In the genomic region with DNA sequence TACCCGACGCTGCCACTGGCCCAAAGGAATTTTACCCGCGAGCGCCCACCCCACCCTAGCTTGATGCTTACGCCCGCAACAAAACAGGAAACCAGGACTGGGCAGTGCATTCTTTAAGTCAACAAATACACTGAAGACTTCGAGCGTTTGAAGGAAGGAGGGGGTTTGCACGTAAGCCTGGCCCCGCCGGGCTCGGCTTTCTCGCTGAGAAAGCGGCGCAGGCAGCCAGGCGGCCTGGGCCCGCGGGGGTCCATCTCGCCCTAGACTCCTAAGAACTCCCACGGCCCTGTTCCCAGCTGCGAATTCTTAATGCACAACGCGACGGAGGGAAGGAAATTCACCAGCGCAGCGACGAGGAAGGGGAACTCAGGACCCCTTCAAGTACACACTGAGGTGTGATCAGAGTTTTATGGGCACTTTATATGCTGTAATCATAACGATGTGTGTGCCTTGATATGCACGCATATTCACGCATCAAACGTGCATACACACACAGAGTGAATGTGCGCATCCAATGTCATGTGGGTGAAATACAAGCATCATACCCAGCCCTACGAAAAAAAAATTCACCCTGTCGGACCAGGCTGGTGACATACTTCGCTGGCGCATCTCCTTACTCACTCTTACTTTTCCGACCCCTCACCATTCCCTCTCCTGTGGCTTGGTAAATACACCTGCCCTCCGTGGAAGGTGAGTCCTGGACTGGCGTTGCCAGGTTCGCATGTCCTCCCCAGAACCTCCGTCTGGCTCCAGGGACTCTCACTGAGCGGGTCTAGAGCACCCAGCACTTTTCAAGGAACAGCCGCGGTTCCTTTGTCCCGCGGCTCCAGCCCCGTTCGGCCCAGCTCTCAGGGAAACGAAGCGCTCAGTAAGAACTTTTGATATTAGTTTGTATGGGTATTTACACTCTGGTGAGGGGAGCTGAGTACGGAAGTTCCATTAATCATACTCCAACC, we compare ENCODE assay signal across 14 cellular contexts. TPM values are rescaled to one million over a fixed set of nuclear protein-coding genes. Genes with fewer than 3 reads are reported as not detected.
A peak's percentile ranks its signal among the peaks of the same experiment; 100 is the strongest.
DNase-seq lines count a peak whose midpoint lies in the region; ATAC-seq and TF ChIP-seq lines count a peak whose summit lies in the region.
"Had no signal": no experiment of that assay in that cellular context is flagged by ENCODE, and none has a peak within 500 bp of the region (broad histone marks: within the 10 kb centered on the region; RNA-seq: fewer than 3 reads in every experiment).

No MANE protein-coding gene starts in this region.

- TF ChIP-seq RAD21 in SK-N-SH (IDR thresholded peaks at IDR 0.05; ENCODE audit: low read length): no peak

- H3K9me3 Mint-ChIP-seq in progenitor cell of endocrine pancreas (ENCODE audit: low read depth): no peaks in the 10 kb centered on the region

- CTCF ChIA-PET in SK-N-SH (lab: Yijun Ruan, JAX): interaction anchor here (1.1 to 7.9 kb wide), 8 partner anchors 10 to 891 kb away, joined by 3 to 81 read pairs (median 12); no protein-coding TSS in a partner anchor
- CTCF ChIA-PET in PC-3 (lab: Charles Lee): interaction anchor here (0.6 to 1.1 kb wide), 3 partner anchors 9 to 454 kb away, joined by 3 read pairs; no protein-coding TSS in a partner anchor

- ATAC-seq in SK-N-SH treated with all-trans-retinoic acid at 6 μM for 48 hours (no peak), PC-3 (peak; percentile 8), left colon (peak; percentile 18), HG03108 (IDR thresholded peaks at IDR 0.05; ENCODE audit: unreplicated experiment) (no peak)
- ATAC-seq: A549, Panc1 had no signal

- H3K4me3 ChIP-seq in SK-N-SH (ENCODE audit: low read depth in 2 of 2, low read length in 1 of 2): no peak overlapping the region
- peak overlapping the region; percentile 75 for H3K4me3 ChIP-seq in PC-3 (ENCODE audit: low read length)
- peak overlapping the region; percentile 22 for H3K4me3 ChIP-seq in skeletal muscle cell (ENCODE audit: low read depth, low read length)
- H3K4me3 ChIP-seq: A549 had no signal

- H3K9me3 ChIP-seq in SK-N-SH: no peaks in the 10 kb centered on the region
- H3K9me3 ChIP-seq in PC-3 (ENCODE audit: low read length): no peaks in the 10 kb centered on the region
- H3K9me3 ChIP-seq: A549 had no signal

- POLR2A ChIA-PET in SK-N-SH (lab: Yijun Ruan, JAX) (no interaction called here), PC-3 (lab: Charles Lee; ENCODE audit: unreplicated experiment) (interaction anchor here (0.7 to 0.9 kb wide), 4 partner anchors 20 to 342 kb away, joined by 3 to 7 read pairs (median 4); a partner anchor contains a TSS)

- H4K20me1 ChIP-seq in SK-N-SH (ENCODE audit: insufficient read depth) (peaks cover 6% of the 10 kb centered on the region; the same call in 1 of the 2 replicates), PC-3 (ENCODE audit: low read length) (no peaks in the 10 kb centered on the region)

- H3K4me2 ChIP-seq in SK-N-SH: peak overlapping the region; percentile 38; the same call in 1 of the 2 replicates
- H3K4me2 ChIP-seq in PC-3 (ENCODE audit: low read length): peak overlapping the region; percentile 94
- H3K4me2 ChIP-seq: A549 had no signal

- H3K27me3 ChIP-seq in SK-N-SH (ENCODE audit: insufficient read depth) (peaks cover 97% of the 10 kb centered on the region), PC-3 (ENCODE audit: low read length) (no peaks in the 10 kb centered on the region)

- H3K9me2 ChIP-seq in SK-N-SH: no peaks in the 10 kb centered on the region
- H3K9me2 ChIP-seq in PC-3 (replicated peaks; ENCODE audit: low read length): no peaks in the 10 kb centered on the region

- peaks cover 0 to 9% of the 10 kb centered on the region in 2 experiments; a peak in 1 of 4 replicates for H3K4me1 ChIP-seq in SK-N-SH (ENCODE audit: control insufficient read depth in 1 of 2, insufficient read depth in 2 of 2, low read depth in 1 of 2, low read length in 1 of 2)
- H3K4me1 ChIP-seq in PC-3 (ENCODE audit: insufficient read depth, low read length): peaks cover 52% of the 10 kb centered on the region

- peaks cover 100% of the 10 kb centered on the region for H3K27me3 Mint-ChIP-seq in progenitor cell of endocrine pancreas

- H3K4me1 Mint-ChIP-seq in progenitor cell of endocrine pancreas (ENCODE audit: low read depth): peaks cover 6% of the 10 kb centered on the region

- no peak overlapping the region for H3K9ac ChIP-seq in SK-N-SH
- H3K9ac ChIP-seq in PC-3 (ENCODE audit: low read length): peak overlapping the region; percentile 91

- H3K79me2 ChIP-seq in SK-N-SH (ENCODE audit: insufficient read depth) (no peaks in the 10 kb centered on the region), PC-3 (ENCODE audit: low read length) (peaks cover 78% of the 10 kb centered on the region)

- intact Hi-C loops in PC-3 (cut with micrococcal nuclease): loop anchor here (1.0 kb wide), 1 partner anchor 142 kb away; no protein-coding TSS in a partner anchor
- intact Hi-C loops in left colon (cut with DNase I, micrococcal nuclease): no loop called here

- H3K36me3 ChIP-seq in SK-N-SH (replicated peaks in 1 of 2; ENCODE audit: control insufficient read depth in 1 of 2, insufficient read depth in 2 of 2, low read length in 1 of 2): no peaks in the 10 kb centered on the region
- H3K36me3 ChIP-seq in PC-3 (ENCODE audit: low read depth, low read length): no peaks in the 10 kb centered on the region

- no peak for TF ChIP-seq EP300 in SK-N-SH (IDR thresholded peaks at IDR 0.05; ENCODE audit: borderline replicate concordance in 1 of 2, low read depth in 1 of 2, low read length in 1 of 2)

- H3K27ac ChIP-seq in SK-N-SH (ENCODE audit: low read depth in 2 of 2, low read length in 1 of 2) (no peak overlapping the region), PC-3 (ENCODE audit: low read length) (peak overlapping the region; percentile 92)
- H3K27ac ChIP-seq: A549 had no signal

- WGBS in SK-N-SH (ENCODE audit: low lambda C conversion rate): 19% methylated on average over 51 of the region's 52 CpGs

- TF ChIP-seq CTCF in SK-N-SH (IDR thresholded peaks at IDR 0.05) (no peak), PC-3 (conservative IDR thresholded peaks at IDR 0.05; ENCODE audit: low read depth, low read length) (no peak), progenitor cell of endocrine pancreas (IDR thresholded peaks at IDR 0.05; ENCODE audit: unreplicated experiment) (no peak)

- no peaks in the 10 kb centered on the region for H3K36me3 Mint-ChIP-seq in progenitor cell of endocrine pancreas (ENCODE audit: insufficient read depth)

- no peak overlapping the region for H3K4me3 Mint-ChIP-seq in progenitor cell of endocrine pancreas (ENCODE audit: low read depth)

- no peak overlapping the region for H2AFZ ChIP-seq in SK-N-SH (ENCODE audit: low read depth)
- peak overlapping the region; percentile 73 for H2AFZ ChIP-seq in PC-3 (ENCODE audit: low read length)

- no peak for DNase-seq in SK-N-SH
- DNase-seq in PC-3: peak; percentile 67
- DNase-seq in left colon: peak in 1 of 2 donors; percentile 22
- DNase-seq in skeletal muscle cell (ENCODE audit: low read depth): no peak
- DNase-seq in progenitor cell of endocrine pancreas (ENCODE audit: low spot score, unreplicated experiment): no peak
- no peak for DNase-seq in activated CD4-positive, CD25-positive, alpha-beta regulatory T cell treated with anti-CD3 and anti-CD28 coated beads, Interleukin-2, amount 50 U/mL, for 72 hours
- DNase-seq: activated CD4-positive, CD25-positive, alpha-beta regulatory T cell; activated gamma-delta T cell; NCI-H2107 had no signal

- TSS peak; percentile 1 for BruUV-seq in PC-3 (replicated peaks; lab: Mats Ljungman, UMichigan)

- H3F3A ChIP-seq in SK-N-SH (replicated peaks; ENCODE audit: insufficient read depth): no peaks in the 10 kb centered on the region
- no peaks in the 10 kb centered on the region for H3F3A ChIP-seq in PC-3 (ENCODE audit: low read length, unreplicated experiment)

- H3K27ac Mint-ChIP-seq in progenitor cell of endocrine pancreas: no peak overlapping the region

TF ChIP-seq in SK-N-SH, 30 proteins besides CTCF, POLR2A, EP300 and RAD21:
- TF ChIP-seq TEAD4 (IDR thresholded peaks at IDR 0.05; ENCODE audit: borderline replicate concordance, insufficient read depth) (no peak), EZH2phosphoT487 (IDR thresholded peaks at IDR 0.05; ENCODE audit: borderline replicate concordance, low read depth) (peak; percentile 93; the same call in 1 of the 2 replicates), ELF1 (IDR thresholded peaks at IDR 0.05) (no peak)

TF ChIP-seq in SK-N-SH treated with all-trans-retinoic acid at 6 μM for 48 hours, 23 proteins besides CTCF, POLR2A, EP300 and RAD21 (continues in another document):
- no peak for TF ChIP-seq CSDC2 (CRISPR knock-in tag; IDR thresholded peaks at IDR 0.05)

RNA-seq across cellular contexts. Expression of a gene that starts 5.7 kb away (rescaled TPM):
- not detected in 2 replicates for polyA plus RNA-seq in SK-N-SH (2012; rRNA removed)
- not detected in 2 replicates for polyA plus RNA-seq in SK-N-SH (2012; cell fraction: cytosol; rRNA removed)
- not detected in 2 replicates for polyA plus RNA-seq in SK-N-SH (2012; cell fraction: nucleus; rRNA removed)
- 12.1 and 14.9 TPM in 2 replicates for total RNA-seq in PC-3 (2014; rRNA removed)
- total RNA-seq in left colon: 10 to 100 TPM; 35.2 to 39.4 TPM
- not detected in 2 replicates for total RNA-seq in progenitor cell of endocrine pancreas
- polyA plus RNA-seq: neural cell had no signal

RNA-seq across cellular contexts. Expression of a gene that starts 20.6 kb away (rescaled TPM):
- polyA plus RNA-seq in SK-N-SH (2012; rRNA removed): not detected in 2 replicates
- not detected in 2 replicates for polyA plus RNA-seq in SK-N-SH (2012; cell fraction: cytosol; rRNA removed)
- polyA plus RNA-seq in SK-N-SH (2012; cell fraction: nucleus; rRNA removed): not detected in 2 replicates
- 26.6 and 31.4 TPM in 2 replicates for total RNA-seq in PC-3 (2014; rRNA removed)
- total RNA-seq in left colon: 1 to 10 TPM; 3.1 to 6.1 TPM
- total RNA-seq in progenitor cell of endocrine pancreas: not detected in 2 replicates
- polyA plus RNA-seq: neural cell had no signal

RNA-seq across cellular contexts. Expression of a gene that starts 31.5 kb away (rescaled TPM):
- polyA plus RNA-seq in SK-N-SH (2012; rRNA removed): not detected in 2 replicates
- not detected in 2 replicates for polyA plus RNA-seq in SK-N-SH (2012; cell fraction: cytosol; rRNA removed)
- polyA plus RNA-seq in SK-N-SH (2012; cell fraction: nucleus; rRNA removed): not detected in 2 replicates
- 36.0 and 46.1 TPM in 2 replicates for total RNA-seq in PC-3 (2014; rRNA removed)
- total RNA-seq in left colon: 10 to 100 TPM; 23.4 to 30.0 TPM
- not detected in 2 replicates for total RNA-seq in progenitor cell of endocrine pancreas
- polyA plus RNA-seq: neural cell had no signal

RNA-seq across cellular contexts. Expression of a gene that starts 37.0 kb away (rescaled TPM):
- polyA plus RNA-seq in SK-N-SH (2012; rRNA removed): not detected in 2 replicates
- not detected in 2 replicates for polyA plus RNA-seq in SK-N-SH (2012; cell fraction: cytosol; rRNA removed)
- polyA plus RNA-seq in SK-N-SH (2012; cell fraction: nucleus; rRNA removed): 0.01 TPM in 1 of 2 replicates, not detected in the other
- 0.33 and 0.35 TPM in 2 replicates for total RNA-seq in PC-3 (2014; rRNA removed)
- total RNA-seq in left colon: under 1 TPM; 0.82 to 0.87 TPM
- total RNA-seq in progenitor cell of endocrine pancreas: not detected in 2 replicates
- polyA plus RNA-seq: neural cell had no signal

RNA-seq across cellular contexts. Expression of a gene that starts 40.3 kb away (rescaled TPM):
- polyA plus RNA-seq in SK-N-SH (2012; rRNA removed): not detected in 2 replicates
- not detected in 2 replicates for polyA plus RNA-seq in SK-N-SH (2012; cell fraction: cytosol; rRNA removed)
- not detected in 2 replicates for polyA plus RNA-seq in SK-N-SH (2012; cell fraction: nucleus; rRNA removed)
- 69.0 and 85.3 TPM in 2 replicates for total RNA-seq in PC-3 (2014; rRNA removed)
- total RNA-seq in left colon: 10 to 100 TPM; 18.0 to 28.6 TPM
- total RNA-seq in progenitor cell of endocrine pancreas: not detected in 2 replicates
- polyA plus RNA-seq: neural cell had no signal

Comparison
In these comparisons a context has a peak if more than half of its experiments do, and no peak if none do; other contexts are left out.
1. H3K4me3 ChIP-seq: peak in PC-3 (single experiment) and skeletal muscle cell (single experiment); none in SK-N-SH (0 of 2).
2. ATAC-seq: peak in PC-3 (single experiment) and left colon (single experiment); none in SK-N-SH treated with all-trans-retinoic acid at 6 μM for 48 hours (single experiment) and HG03108 (single experiment).
3. RNA of a gene that starts 5.7 kb away (total RNA-seq): 35.2 to 39.4 TPM in left colon and 12.1 to 14.9 TPM in PC-3; not detected in progenitor cell of endocrine pancreas; every median in the first group is over 10 times any median in the second.
4. RNA of a gene that starts 31.5 kb away (total RNA-seq): 36.0 to 46.1 TPM in PC-3 and 23.4 to 30.0 TPM in left colon; not detected in progenitor cell of endocrine pancreas; every median in the first group is over 10 times any median in the second.